Comparison of ENCODE assay signal across 9 cellular contexts in the genomic region with DNA sequence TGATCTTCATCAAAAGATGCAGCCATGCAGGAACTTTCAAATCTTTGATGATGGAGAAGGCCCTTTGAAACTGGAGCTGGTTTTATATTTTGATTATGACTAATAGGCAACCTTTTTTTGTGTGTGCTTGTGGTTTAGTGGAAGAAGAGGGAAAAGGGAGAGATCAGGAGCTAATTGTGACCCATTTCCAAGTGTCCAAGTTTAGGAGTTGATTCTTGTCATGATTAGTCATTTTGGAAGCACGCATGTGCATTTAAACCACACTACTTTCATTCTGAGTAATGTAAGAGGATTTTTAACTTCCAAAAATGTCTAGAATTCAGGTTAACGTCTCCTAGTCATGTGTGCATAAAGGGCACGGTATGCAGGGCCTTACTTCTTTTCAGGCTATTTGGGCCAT. TPM values are rescaled to one million over a fixed set of nuclear protein-coding genes. Genes with fewer than 3 reads are reported as not detected.
DNase-seq lines count a peak whose midpoint lies in the region; ATAC-seq and TF ChIP-seq lines count a peak whose summit lies in the region.
"Had no signal": no experiment of that assay in that cellular context is flagged by ENCODE, and none has a peak within 500 bp of the region (broad histone marks: within the 10 kb centered on the region; RNA-seq: fewer than 3 reads in every experiment).

No MANE protein-coding gene starts in this region.

- TF ChIP-seq CTCF in heart right ventricle (IDR thresholded peaks at IDR 0.05) (no peak), kidney epithelial cell (IDR thresholded peaks at IDR 0.05; ENCODE audit: insufficient read depth, low read length, poor library complexity, severe bottlenecking) (no peak)

- H3K4me3 ChIP-seq in heart right ventricle (peak overlapping the region in 7 of 10 donors; percentile 14 to 97 (median 86)), kidney epithelial cell (ENCODE audit: low read depth, low read length) (no peak overlapping the region), urinary bladder (ENCODE audit: low read depth, low read length) (no peak overlapping the region)

- H3K27ac Mint-ChIP-seq in activated T-helper 17 cell treated with anti-CD3 and anti-CD28 coated beads, Interleukin-2, amount 50 U/mL, for 72 hours, result peak overlapping the region; percentile 79

- H3K36me3 ChIP-seq in heart right ventricle (peaks cover 0 to 31% (median 16%) of the 10 kb centered on the region in 9 donors), kidney epithelial cell (ENCODE audit: control insufficient read depth, insufficient read depth, low read length) (no peaks in the 10 kb centered on the region), urinary bladder (ENCODE audit: insufficient read depth) (no peaks in the 10 kb centered on the region)

- peaks cover 12 to 72% (median 61%) of the 10 kb centered on the region in 9 donors for H3K4me1 ChIP-seq in heart right ventricle
- H3K4me1 ChIP-seq in urinary bladder (ENCODE audit: insufficient read depth), result peaks cover 1% of the 10 kb centered on the region

- ATAC-seq in heart right ventricle (no peak), left ventricle myocardium superior (no peak)
- ATAC-seq in activated T-helper 17 cell treated with anti-CD3 and anti-CD28 coated beads, Interleukin-2, amount 50 U/mL, for 72 hours (replicated peaks), result peak; percentile 16

- H3K36me3 Mint-ChIP-seq in activated T-helper 17 cell treated with anti-CD3 and anti-CD28 coated beads, Interleukin-2, amount 50 U/mL, for 72 hours (ENCODE audit: low read depth), result peaks cover 69% of the 10 kb centered on the region

- DNase-seq in heart right ventricle (no peak), left ventricle myocardium superior (no peak), kidney epithelial cell (ENCODE audit: low read depth) (peak; percentile 87), midbrain (lab: John Stamatoyannopoulos, UW) (no peak), NCI-H748 (lab: John Stamatoyannopoulos, UW; ENCODE audit: unreplicated experiment) (no peak), anterior cingulate cortex (lab: John Stamatoyannopoulos, UW) (no peak)
- DNase-seq: NCI-H524 had no signal

- WGBS in heart right ventricle, 2 donors, result 26 to 29% methylated on average over 3 of the region's 3 CpGs
- 31% methylated on average over 3 of the region's 3 CpGs for WGBS in urinary bladder

- H3K9me3 ChIP-seq in heart right ventricle, result no peaks in the 10 kb centered on the region

- intact Hi-C loops in heart right ventricle (cut with DNase I) (loop anchor here in 7 of 10 donors (5.0 to 10.0 kb wide), 5 partner anchors 51 to 218 kb away; no protein-coding TSS in a partner anchor), left ventricle myocardium superior (cut with micrococcal nuclease) (loop anchor here (10.0 kb wide), 1 partner anchor 91 kb away; no protein-coding TSS in a partner anchor)

- peak overlapping the region; percentile 67 for H3K4me3 Mint-ChIP-seq in activated T-helper 17 cell treated with anti-CD3 and anti-CD28 coated beads, Interleukin-2, amount 50 U/mL, for 72 hours

- H3K27me3 ChIP-seq in heart right ventricle (no peaks in the 10 kb centered on the region), kidney epithelial cell (ENCODE audit: control insufficient read depth, insufficient read depth, low read length) (no peaks in the 10 kb centered on the region)

- H3K27me3 Mint-ChIP-seq in activated T-helper 17 cell treated with anti-CD3 and anti-CD28 coated beads, Interleukin-2, amount 50 U/mL, for 72 hours, result no peaks in the 10 kb centered on the region

- peaks cover 54% of the 10 kb centered on the region for H3K4me1 Mint-ChIP-seq in activated T-helper 17 cell treated with anti-CD3 and anti-CD28 coated beads, Interleukin-2, amount 50 U/mL, for 72 hours

- no peaks in the 10 kb centered on the region for H3K9me3 Mint-ChIP-seq in activated T-helper 17 cell treated with anti-CD3 and anti-CD28 coated beads, Interleukin-2, amount 50 U/mL, for 72 hours

- peak overlapping the region in 8 of 10 donors; percentile 71 to 100 (median 99) for H3K27ac ChIP-seq in heart right ventricle
- peak overlapping the region; percentile 54 for H3K27ac ChIP-seq in urinary bladder (ENCODE audit: low read depth)

RNA-seq across cellular contexts. Expression of gene FOXO3, which starts 3.5 kb away (rescaled TPM):
- total RNA-seq in heart right ventricle, result 10 to 100 TPM; 29.4 to 52.6 (median 37.7) TPM
- 10 to 100 TPM; 16.8 to 19.3 TPM for polyA plus RNA-seq in heart right ventricle
- total RNA-seq in left ventricle myocardium superior, result 29.5 TPM
- total RNA-seq in activated T-helper 17 cell treated with anti-CD3 and anti-CD28 coated beads, Interleukin-2, amount 50 U/mL, for 72 hours, result 10 to 100 TPM; 10.4 to 21.3 TPM
- total RNA-seq in kidney epithelial cell, result 37.5 and 41.4 TPM in 2 replicates
- 43.7 TPM for total RNA-seq in urinary bladder
- 48.2 TPM for polyA plus RNA-seq in urinary bladder

Comparison
In these comparisons a context has a peak if more than half of its experiments do, and no peak if none do; other contexts are left out.
1. H3K4me3 ChIP-seq: peak in heart right ventricle (7 of 10); none in kidney epithelial cell (single experiment) and urinary bladder (single experiment).